19 cellular contexts compared by ENCODE assay signal in genomic region chr10:71258046-71258445, GRCh38. TPM values are rescaled to one million over a fixed set of nuclear protein-coding genes. Genes with fewer than 3 reads are reported as not detected.
A peak's percentile ranks its signal among the peaks of the same experiment; 100 is the strongest.
DNase-seq lines count a peak whose midpoint lies in the region; ATAC-seq and TF ChIP-seq lines count a peak whose summit lies in the region.
"Had no signal": no experiment of that assay in that cellular context is flagged by ENCODE, and none has a peak within 500 bp of the region (broad histone marks: within the 10 kb centered on the region; RNA-seq: fewer than 3 reads in every experiment).

No MANE protein-coding gene starts in this region.

- H3K4me3 ChIP-seq in left ventricle myocardium inferior (no peak overlapping the region), colonic mucosa (no peak overlapping the region), transverse colon (no peak overlapping the region), foreskin fibroblast (ENCODE audit: low read depth in 1 of 2, low read length in 2 of 2) (no peak overlapping the region)
- H3K4me3 ChIP-seq: BLaER1 treated with 17β-estradiol and CSF1 and Interleukin-3, amounts not matched to agents 10 nM and 100 nM; GM12878; GM23248; HAP-1 had no signal

- DNase-seq in left ventricle myocardium inferior (no peak), Right ventricle myocardium inferior (ENCODE audit: missing footprints) (no peak), colonic mucosa (no peak), transverse colon (no peak), foreskin fibroblast (no peak), caudate nucleus (lab: John Stamatoyannopoulos, UW) (no peak), Ammon's horn (ENCODE audit: low spot score) (no peak)
- DNase-seq: 8988T; CD8-positive, alpha-beta T cell; COR-L47; DMS 273 treated with DMSO at 0.1 percent for 48 hours; DMS53; DND-41; EL; GM23248 had no signal

- H3K36me3 ChIP-seq in left ventricle myocardium inferior (no peaks in the 10 kb centered on the region), colonic mucosa (no peaks in the 10 kb centered on the region), transverse colon (no peaks in the 10 kb centered on the region)
- H3K36me3 ChIP-seq: BLaER1 treated with 17β-estradiol and CSF1 and Interleukin-3, amounts not matched to agents 10 nM and 100 nM; HAP-1 had no signal

- H3K4me1 ChIP-seq in left ventricle myocardium inferior (peaks cover 94% of the 10 kb centered on the region), colonic mucosa (peaks cover 16% of the 10 kb centered on the region), transverse colon (peaks cover 43 to 93% (median 74%) of the 10 kb centered on the region in 4 donors)

- peak overlapping the region; percentile 80 for H3K27ac ChIP-seq in left ventricle myocardium inferior (replicated peaks)
- peak overlapping the region; percentile 21 for H3K27ac ChIP-seq in colonic mucosa
- peak overlapping the region in 3 of 4 donors; percentile 79 to 86 (median 81) for H3K27ac ChIP-seq in transverse colon
- H3K27ac ChIP-seq in caudate nucleus (ENCODE audit: low read depth, low read length) = no peak overlapping the region
- H3K27ac ChIP-seq: BLaER1 treated with 17β-estradiol and CSF1 and Interleukin-3, amounts not matched to agents 10 nM and 100 nM; GM23248 had no signal

- peak overlapping the region in 1 of 2 donors; percentile 36 for H3K9ac ChIP-seq in colonic mucosa (ENCODE audit: low read depth in 2 of 2, low read length in 2 of 2)
- H3K9ac ChIP-seq: BLaER1 treated with 17β-estradiol and CSF1 and Interleukin-3, amounts not matched to agents 10 nM and 100 nM; GM23248 had no signal

- H3K9me3 ChIP-seq in left ventricle myocardium inferior (replicated peaks) = no peaks in the 10 kb centered on the region
- H3K9me3 ChIP-seq in colonic mucosa = no peaks in the 10 kb centered on the region
- H3K9me3 ChIP-seq in transverse colon = no peaks in the 10 kb centered on the region
- H3K9me3 ChIP-seq: BLaER1 treated with 17β-estradiol and CSF1 and Interleukin-3, amounts not matched to agents 10 nM and 100 nM; HAP-1 had no signal

- intact Hi-C loops in left ventricle myocardium inferior (cut with micrococcal nuclease) (no loop called here), Right ventricle myocardium inferior (cut with DNase I) (no loop called here), colonic mucosa (cut with DNase I) (no loop called here), transverse colon (cut with DNase I; ENCODE audit: low total_unique reads) (no loop called here)

- no peak for TF ChIP-seq CTCF in left ventricle myocardium inferior (IDR thresholded peaks at IDR 0.05; ENCODE audit: borderline replicate concordance)
- TF ChIP-seq CTCF in colonic mucosa (IDR thresholded peaks at IDR 0.05) = no peak
- TF ChIP-seq CTCF in transverse colon (IDR thresholded peaks at IDR 0.05) = no peak
- no peak for TF ChIP-seq CTCF in foreskin fibroblast (IDR thresholded peaks at IDR 0.05; ENCODE audit: low read depth, low read length)

- no peak for ATAC-seq in Right ventricle myocardium inferior
- ATAC-seq: CD8-positive, alpha-beta T cell; GM12878 had no signal

- TF ChIP-seq EP300 in transverse colon (IDR thresholded peaks at IDR 0.05; ENCODE audit: low read depth) = no peak

- in situ Hi-C loops in transverse colon (cut with MboI; ENCODE audit: low pct_ligation_motif_present in 1 of 4, low pct_unique_long_range_greater_than_20kb in 1 of 4, low sequenced_read_pairs in 3 of 4) = no loop called here

- WGBS in transverse colon (ENCODE audit: low coverage in 1 of 2), 2 donors = 86% methylated on average over 4 of the region's 4 CpGs; no CpG with 5 or more reads in 1 of the 2 donors

- no peak for TF ChIP-seq POLR2A in transverse colon (IDR thresholded peaks at IDR 0.05)

- no peaks in the 10 kb centered on the region for H3K27me3 ChIP-seq in left ventricle myocardium inferior (ENCODE audit: low read depth)
- H3K27me3 ChIP-seq in colonic mucosa = no peaks in the 10 kb centered on the region
- no peaks in the 10 kb centered on the region for H3K27me3 ChIP-seq in transverse colon
- H3K27me3 ChIP-seq: BLaER1 treated with 17β-estradiol and CSF1 and Interleukin-3, amounts not matched to agents 10 nM and 100 nM had no signal

RNA-seq across cellular contexts. Expression of gene UNC5B, which starts 45.7 kb away (rescaled TPM):
- total RNA-seq in left ventricle myocardium inferior (15.6 TPM), Right ventricle myocardium inferior (13.1 TPM), colonic mucosa (10 to 100 TPM; 18.4 to 18.5 TPM), transverse colon (10 to 100 TPM; 12.3 to 74.1 (median 41.2) TPM)
- total RNA-seq: B cell had no signal
